In the genomic region with DNA sequence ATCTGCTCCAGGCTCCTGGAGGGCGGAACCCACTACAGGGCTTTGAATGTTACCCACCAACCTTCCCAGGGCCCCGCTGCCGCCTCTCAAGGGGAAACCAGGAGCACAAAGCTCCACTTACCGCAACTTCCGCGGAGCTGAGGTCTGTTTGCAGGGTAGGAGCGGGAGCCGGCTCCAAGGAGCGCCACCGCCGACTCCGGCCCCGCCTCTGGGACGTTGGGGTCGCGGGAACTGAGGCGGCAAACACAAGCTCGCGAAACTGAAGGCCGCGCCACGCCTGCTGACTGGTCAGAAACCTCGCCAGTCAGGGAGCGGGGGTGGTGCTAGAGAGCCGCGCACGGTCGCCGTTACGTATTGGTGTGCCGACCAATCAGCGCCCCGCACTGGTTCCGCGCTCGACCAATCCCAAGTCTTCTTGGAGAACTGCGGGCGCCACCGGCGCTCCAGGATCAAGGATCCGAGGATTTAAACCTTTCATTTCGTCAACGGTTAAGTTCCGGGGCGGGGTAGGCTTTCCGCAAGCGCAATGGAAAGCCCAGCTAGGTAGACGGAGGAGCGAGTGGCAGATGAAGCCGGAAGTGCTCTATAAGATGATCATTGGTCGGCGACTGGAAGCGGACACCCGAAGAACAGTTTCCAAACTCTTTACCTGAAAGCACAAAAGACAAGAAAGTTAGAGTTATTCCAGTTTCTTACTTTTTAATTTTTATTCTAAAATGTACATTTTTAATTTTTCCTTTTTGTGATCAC, we compare ENCODE assay signal across 1 cellular context.
TF ChIP-seq lines count a peak whose summit lies in the region.

A gene (minus strand): TSS at position 233 of the 750 bp plus-strand sequence. CDS start 3,828 bp downstream, outside the sequence.

TF ChIP-seq in HepG2, 621 proteins besides CTCF, POLR2A, EP300 and RAD21 (continued from another document and continues in another):
- no peak for TF ChIP-seq TBP (CRISPR knock-in tag; IDR thresholded peaks at IDR 0.05)
- TF ChIP-seq ZNF232 (CRISPR knock-in tag; IDR thresholded peaks at IDR 0.05; ENCODE audit: borderline replicate concordance) = 0 out of 2 replicates have a peak, but pooled peaks have one; percentile 50
- 0 out of 2 replicates have a peak, but pooled peaks have one; percentile 36 for TF ChIP-seq NKX3-1 (CRISPR knock-in tag; IDR thresholded peaks at IDR 0.05)
- TF ChIP-seq NR2C2 (CRISPR knock-in tag; IDR thresholded peaks at IDR 0.05; ENCODE audit: borderline replicate concordance) = peak; percentile 91
- TF ChIP-seq NPAS2 (CRISPR knock-in tag; IDR thresholded peaks at IDR 0.05; ENCODE audit: borderline replicate concordance) = no peak
- 0 out of 2 replicates have a peak, but pooled peaks have one; percentile 46 for TF ChIP-seq RFXANK (CRISPR knock-in tag; IDR thresholded peaks at IDR 0.05)
- peak; percentile 90 for TF ChIP-seq ETV5 (CRISPR knock-in tag; IDR thresholded peaks at IDR 0.05; ENCODE audit: borderline replicate concordance)
- TF ChIP-seq, protein P1, sequence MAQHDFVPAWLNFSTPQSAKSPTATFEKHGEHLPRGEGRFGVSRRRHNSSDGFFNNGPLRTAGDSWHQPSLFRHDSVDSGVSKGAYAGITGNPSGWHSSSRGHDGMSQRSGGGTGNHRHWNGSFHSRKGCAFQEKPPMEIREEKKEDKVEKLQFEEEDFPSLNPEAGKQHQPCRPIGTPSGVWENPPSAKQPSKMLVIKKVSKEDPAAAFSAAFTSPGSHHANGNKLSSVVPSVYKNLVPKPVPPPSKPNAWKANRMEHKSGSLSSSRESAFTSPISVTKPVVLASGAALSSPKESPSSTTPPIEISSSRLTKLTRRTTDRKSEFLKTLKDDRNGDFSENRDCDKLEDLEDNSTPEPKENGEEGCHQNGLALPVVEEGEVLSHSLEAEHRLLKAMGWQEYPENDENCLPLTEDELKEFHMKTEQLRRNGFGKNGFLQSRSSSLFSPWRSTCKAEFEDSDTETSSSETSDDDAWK (CRISPR knock-in tag; IDR thresholded peaks at IDR 0.05) = no peak
- no peak for TF ChIP-seq NFATC3 (CRISPR knock-in tag; IDR thresholded peaks at IDR 0.05)
- TF ChIP-seq ZNF766 (CRISPR knock-in tag; IDR thresholded peaks at IDR 0.05; ENCODE audit: borderline replicate concordance) = no peak
- no peak for TF ChIP-seq ZNF790 (CRISPR knock-in tag; IDR thresholded peaks at IDR 0.05; ENCODE audit: borderline replicate concordance)
- TF ChIP-seq, protein P2, sequence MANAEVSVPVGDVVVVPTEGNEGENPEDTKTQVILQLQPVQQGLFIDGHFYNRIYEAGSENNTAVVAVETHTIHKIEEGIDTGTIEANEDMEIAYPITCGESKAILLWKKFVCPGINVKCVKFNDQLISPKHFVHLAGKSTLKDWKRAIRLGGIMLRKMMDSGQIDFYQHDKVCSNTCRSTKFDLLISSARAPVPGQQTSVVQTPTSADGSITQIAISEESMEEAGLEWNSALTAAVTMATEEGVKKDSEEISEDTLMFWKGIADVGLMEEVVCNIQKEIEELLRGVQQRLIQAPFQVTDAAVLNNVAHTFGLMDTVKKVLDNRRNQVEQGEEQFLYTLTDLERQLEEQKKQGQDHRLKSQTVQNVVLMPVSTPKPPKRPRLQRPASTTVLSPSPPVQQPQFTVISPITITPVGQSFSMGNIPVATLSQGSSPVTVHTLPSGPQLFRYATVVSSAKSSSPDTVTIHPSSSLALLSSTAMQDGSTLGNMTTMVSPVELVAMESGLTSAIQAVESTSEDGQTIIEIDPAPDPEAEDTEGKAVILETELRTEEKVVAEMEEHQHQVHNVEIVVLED (CRISPR knock-in tag; IDR thresholded peaks at IDR 0.05; ENCODE audit: borderline replicate concordance) = peak; percentile 96
- no peak for TF ChIP-seq NCOA1 (CRISPR knock-in tag; IDR thresholded peaks at IDR 0.05)
- TF ChIP-seq ZNF776 (CRISPR knock-in tag; IDR thresholded peaks at IDR 0.05) = no peak
- no peak for TF ChIP-seq ZNF546 (CRISPR knock-in tag; conservative IDR thresholded peaks at IDR 0.05)
- TF ChIP-seq ZNF841 (CRISPR knock-in tag; IDR thresholded peaks at IDR 0.05; ENCODE audit: borderline replicate concordance) = peak; percentile 27; the same call in 1 of the 2 replicates
- TF ChIP-seq THYN1 (CRISPR knock-in tag; IDR thresholded peaks at IDR 0.05; ENCODE audit: borderline replicate concordance, low read depth) = no peak
- 0 out of 2 replicates have a peak, but pooled peaks have one; percentile 2 for TF ChIP-seq HNF4G (IDR thresholded peaks at IDR 0.05; ENCODE audit: borderline replicate concordance, low read depth, low read length)
- peak; percentile 70; the same call in 1 of the 2 replicates for TF ChIP-seq HNF4G (CRISPR knock-in tag; IDR thresholded peaks at IDR 0.05; ENCODE audit: borderline replicate concordance, low read depth)
- no peak for TF ChIP-seq ZFP62 (CRISPR knock-in tag; IDR thresholded peaks at IDR 0.05)
- TF ChIP-seq ZBTB38 (CRISPR knock-in tag; IDR thresholded peaks at IDR 0.05) = peak; percentile 44; the same call in 1 of the 2 replicates
- TF ChIP-seq KLF15 (CRISPR knock-in tag; IDR thresholded peaks at IDR 0.05; ENCODE audit: borderline replicate concordance) = no peak
- TF ChIP-seq, protein P3, sequence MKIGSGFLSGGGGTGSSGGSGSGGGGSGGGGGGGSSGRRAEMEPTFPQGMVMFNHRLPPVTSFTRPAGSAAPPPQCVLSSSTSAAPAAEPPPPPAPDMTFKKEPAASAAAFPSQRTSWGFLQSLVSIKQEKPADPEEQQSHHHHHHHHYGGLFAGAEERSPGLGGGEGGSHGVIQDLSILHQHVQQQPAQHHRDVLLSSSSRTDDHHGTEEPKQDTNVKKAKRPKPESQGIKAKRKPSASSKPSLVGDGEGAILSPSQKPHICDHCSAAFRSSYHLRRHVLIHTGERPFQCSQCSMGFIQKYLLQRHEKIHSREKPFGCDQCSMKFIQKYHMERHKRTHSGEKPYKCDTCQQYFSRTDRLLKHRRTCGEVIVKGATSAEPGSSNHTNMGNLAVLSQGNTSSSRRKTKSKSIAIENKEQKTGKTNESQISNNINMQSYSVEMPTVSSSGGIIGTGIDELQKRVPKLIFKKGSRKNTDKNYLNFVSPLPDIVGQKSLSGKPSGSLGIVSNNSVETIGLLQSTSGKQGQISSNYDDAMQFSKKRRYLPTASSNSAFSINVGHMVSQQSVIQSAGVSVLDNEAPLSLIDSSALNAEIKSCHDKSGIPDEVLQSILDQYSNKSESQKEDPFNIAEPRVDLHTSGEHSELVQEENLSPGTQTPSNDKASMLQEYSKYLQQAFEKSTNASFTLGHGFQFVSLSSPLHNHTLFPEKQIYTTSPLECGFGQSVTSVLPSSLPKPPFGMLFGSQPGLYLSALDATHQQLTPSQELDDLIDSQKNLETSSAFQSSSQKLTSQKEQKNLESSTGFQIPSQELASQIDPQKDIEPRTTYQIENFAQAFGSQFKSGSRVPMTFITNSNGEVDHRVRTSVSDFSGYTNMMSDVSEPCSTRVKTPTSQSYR (CRISPR knock-in tag; IDR thresholded peaks at IDR 0.05; ENCODE audit: borderline replicate concordance) = no peak
- no peak for TF ChIP-seq ZBTB7A (CRISPR knock-in tag; IDR thresholded peaks at IDR 0.05)
- TF ChIP-seq, protein P4, sequence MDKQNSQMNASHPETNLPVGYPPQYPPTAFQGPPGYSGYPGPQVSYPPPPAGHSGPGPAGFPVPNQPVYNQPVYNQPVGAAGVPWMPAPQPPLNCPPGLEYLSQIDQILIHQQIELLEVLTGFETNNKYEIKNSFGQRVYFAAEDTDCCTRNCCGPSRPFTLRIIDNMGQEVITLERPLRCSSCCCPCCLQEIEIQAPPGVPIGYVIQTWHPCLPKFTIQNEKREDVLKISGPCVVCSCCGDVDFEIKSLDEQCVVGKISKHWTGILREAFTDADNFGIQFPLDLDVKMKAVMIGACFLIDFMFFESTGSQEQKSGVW (CRISPR knock-in tag; IDR thresholded peaks at IDR 0.05; ENCODE audit: borderline replicate concordance) = no peak
- no peak for TF ChIP-seq ZC3H4 (CRISPR knock-in tag; IDR thresholded peaks at IDR 0.05; ENCODE audit: borderline replicate concordance)
- peak; percentile 70 for TF ChIP-seq U2AF1 (optimal IDR thresholded peaks at IDR 0.05; ENCODE audit: low read depth, low read length)
- TF ChIP-seq ZSCAN21 (CRISPR knock-in tag; IDR thresholded peaks at IDR 0.05; ENCODE audit: borderline replicate concordance) = 0 out of 2 replicates have a peak, but pooled peaks have one; percentile 44
- no peak for TF ChIP-seq TBL1XR1 (IDR thresholded peaks at IDR 0.05; ENCODE audit: borderline replicate concordance, low read length, partially characterized antibody)
- TF ChIP-seq, protein P5, sequence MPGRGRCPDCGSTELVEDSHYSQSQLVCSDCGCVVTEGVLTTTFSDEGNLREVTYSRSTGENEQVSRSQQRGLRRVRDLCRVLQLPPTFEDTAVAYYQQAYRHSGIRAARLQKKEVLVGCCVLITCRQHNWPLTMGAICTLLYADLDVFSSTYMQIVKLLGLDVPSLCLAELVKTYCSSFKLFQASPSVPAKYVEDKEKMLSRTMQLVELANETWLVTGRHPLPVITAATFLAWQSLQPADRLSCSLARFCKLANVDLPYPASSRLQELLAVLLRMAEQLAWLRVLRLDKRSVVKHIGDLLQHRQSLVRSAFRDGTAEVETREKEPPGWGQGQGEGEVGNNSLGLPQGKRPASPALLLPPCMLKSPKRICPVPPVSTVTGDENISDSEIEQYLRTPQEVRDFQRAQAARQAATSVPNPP (CRISPR knock-in tag; IDR thresholded peaks at IDR 0.05) = 0 out of 2 replicates have a peak, but pooled peaks have one; percentile 33
- peak; percentile 54; the same call in 1 of the 2 replicates for TF ChIP-seq ZNF274 (CRISPR knock-in tag; IDR thresholded peaks at IDR 0.05)
- TF ChIP-seq RXRB (CRISPR knock-in tag; IDR thresholded peaks at IDR 0.05; ENCODE audit: borderline replicate concordance) = no peak
- TF ChIP-seq YEATS4 (CRISPR knock-in tag; IDR thresholded peaks at IDR 0.05; ENCODE audit: borderline replicate concordance) = peak; percentile 88; the same call in 1 of the 2 replicates
- TF ChIP-seq RARG (CRISPR knock-in tag; IDR thresholded peaks at IDR 0.05; ENCODE audit: low read depth) = no peak
- no peak for TF ChIP-seq ISX (CRISPR knock-in tag; conservative IDR thresholded peaks at IDR 0.05)
- TF ChIP-seq GATAD1 (CRISPR knock-in tag; IDR thresholded peaks at IDR 0.05) = peak; percentile 93
- TF ChIP-seq, protein P6, sequence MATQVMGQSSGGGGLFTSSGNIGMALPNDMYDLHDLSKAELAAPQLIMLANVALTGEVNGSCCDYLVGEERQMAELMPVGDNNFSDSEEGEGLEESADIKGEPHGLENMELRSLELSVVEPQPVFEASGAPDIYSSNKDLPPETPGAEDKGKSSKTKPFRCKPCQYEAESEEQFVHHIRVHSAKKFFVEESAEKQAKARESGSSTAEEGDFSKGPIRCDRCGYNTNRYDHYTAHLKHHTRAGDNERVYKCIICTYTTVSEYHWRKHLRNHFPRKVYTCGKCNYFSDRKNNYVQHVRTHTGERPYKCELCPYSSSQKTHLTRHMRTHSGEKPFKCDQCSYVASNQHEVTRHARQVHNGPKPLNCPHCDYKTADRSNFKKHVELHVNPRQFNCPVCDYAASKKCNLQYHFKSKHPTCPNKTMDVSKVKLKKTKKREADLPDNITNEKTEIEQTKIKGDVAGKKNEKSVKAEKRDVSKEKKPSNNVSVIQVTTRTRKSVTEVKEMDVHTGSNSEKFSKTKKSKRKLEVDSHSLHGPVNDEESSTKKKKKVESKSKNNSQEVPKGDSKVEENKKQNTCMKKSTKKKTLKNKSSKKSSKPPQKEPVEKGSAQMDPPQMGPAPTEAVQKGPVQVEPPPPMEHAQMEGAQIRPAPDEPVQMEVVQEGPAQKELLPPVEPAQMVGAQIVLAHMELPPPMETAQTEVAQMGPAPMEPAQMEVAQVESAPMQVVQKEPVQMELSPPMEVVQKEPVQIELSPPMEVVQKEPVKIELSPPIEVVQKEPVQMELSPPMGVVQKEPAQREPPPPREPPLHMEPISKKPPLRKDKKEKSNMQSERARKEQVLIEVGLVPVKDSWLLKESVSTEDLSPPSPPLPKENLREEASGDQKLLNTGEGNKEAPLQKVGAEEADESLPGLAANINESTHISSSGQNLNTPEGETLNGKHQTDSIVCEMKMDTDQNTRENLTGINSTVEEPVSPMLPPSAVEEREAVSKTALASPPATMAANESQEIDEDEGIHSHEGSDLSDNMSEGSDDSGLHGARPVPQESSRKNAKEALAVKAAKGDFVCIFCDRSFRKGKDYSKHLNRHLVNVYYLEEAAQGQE (IDR thresholded peaks at IDR 0.05; ENCODE audit: borderline replicate concordance in 1 of 2, low read depth in 1 of 2, low read length in 2 of 2) = no peak; a peak in 1 of 4 replicates
- TF ChIP-seq ZNF570 (CRISPR knock-in tag; IDR thresholded peaks at IDR 0.05; ENCODE audit: borderline replicate concordance) = no peak
- TF ChIP-seq ZNF773 (CRISPR knock-in tag; IDR thresholded peaks at IDR 0.05; ENCODE audit: borderline replicate concordance) = no peak
- peak; percentile 69 for TF ChIP-seq RFX5 (IDR thresholded peaks at IDR 0.05; ENCODE audit: low read depth, low read length)
- TF ChIP-seq ZNF33A (CRISPR knock-in tag; IDR thresholded peaks at IDR 0.05; ENCODE audit: borderline replicate concordance) = no peak
- TF ChIP-seq, protein P7, sequence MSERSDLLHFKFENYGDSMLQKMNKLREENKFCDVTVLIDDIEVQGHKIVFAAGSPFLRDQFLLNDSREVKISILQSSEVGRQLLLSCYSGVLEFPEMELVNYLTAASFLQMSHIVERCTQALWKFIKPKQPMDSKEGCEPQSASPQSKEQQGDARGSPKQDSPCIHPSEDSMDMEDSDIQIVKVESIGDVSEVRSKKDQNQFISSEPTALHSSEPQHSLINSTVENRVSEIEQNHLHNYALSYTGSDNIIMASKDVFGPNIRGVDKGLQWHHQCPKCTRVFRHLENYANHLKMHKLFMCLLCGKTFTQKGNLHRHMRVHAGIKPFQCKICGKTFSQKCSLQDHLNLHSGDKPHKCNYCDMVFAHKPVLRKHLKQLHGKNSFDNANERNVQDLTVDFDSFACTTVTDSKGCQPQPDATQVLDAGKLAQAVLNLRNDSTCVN (CRISPR knock-in tag; IDR thresholded peaks at IDR 0.05; ENCODE audit: borderline replicate concordance) = no peak
- TF ChIP-seq MAFK (conservative IDR thresholded peaks at IDR 0.05 in 1 of 2, IDR thresholded peaks at IDR 0.05 in 1 of 2; ENCODE audit: low read length in 2 of 2) = peak in 1 of 2 experiments; percentile 3; a peak in 1 of 4 replicates
- TF ChIP-seq, protein P8, sequence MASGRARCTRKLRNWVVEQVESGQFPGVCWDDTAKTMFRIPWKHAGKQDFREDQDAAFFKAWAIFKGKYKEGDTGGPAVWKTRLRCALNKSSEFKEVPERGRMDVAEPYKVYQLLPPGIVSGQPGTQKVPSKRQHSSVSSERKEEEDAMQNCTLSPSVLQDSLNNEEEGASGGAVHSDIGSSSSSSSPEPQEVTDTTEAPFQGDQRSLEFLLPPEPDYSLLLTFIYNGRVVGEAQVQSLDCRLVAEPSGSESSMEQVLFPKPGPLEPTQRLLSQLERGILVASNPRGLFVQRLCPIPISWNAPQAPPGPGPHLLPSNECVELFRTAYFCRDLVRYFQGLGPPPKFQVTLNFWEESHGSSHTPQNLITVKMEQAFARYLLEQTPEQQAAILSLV (CRISPR knock-in tag; IDR thresholded peaks at IDR 0.05; ENCODE audit: borderline replicate concordance) = peak; percentile 61; the same call in 1 of the 2 replicates
- TF ChIP-seq, protein P9, sequence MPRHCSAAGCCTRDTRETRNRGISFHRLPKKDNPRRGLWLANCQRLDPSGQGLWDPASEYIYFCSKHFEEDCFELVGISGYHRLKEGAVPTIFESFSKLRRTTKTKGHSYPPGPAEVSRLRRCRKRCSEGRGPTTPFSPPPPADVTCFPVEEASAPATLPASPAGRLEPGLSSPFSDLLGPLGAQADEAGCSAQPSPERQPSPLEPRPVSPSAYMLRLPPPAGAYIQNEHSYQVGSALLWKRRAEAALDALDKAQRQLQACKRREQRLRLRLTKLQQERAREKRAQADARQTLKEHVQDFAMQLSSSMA (CRISPR knock-in tag; IDR thresholded peaks at IDR 0.05) = no peak
- no peak for TF ChIP-seq MAFG (CRISPR knock-in tag; IDR thresholded peaks at IDR 0.05)
- TF ChIP-seq CBX1 (IDR thresholded peaks at IDR 0.05; ENCODE audit: low read depth) = no peak
- peak; percentile 46 for TF ChIP-seq ZEB1 (IDR thresholded peaks at IDR 0.05; ENCODE audit: insufficient replicate concordance, low read depth)
